1 cellular context compared by ENCODE assay signal in genomic region chr4:24473309-24473721, GRCh38.
TF ChIP-seq lines count a peak whose summit lies in the region.

No MANE protein-coding gene starts in this region.

TF ChIP-seq in HepG2, 621 proteins besides CTCF, POLR2A, EP300 and RAD21 (continued from another document):
- no peak for TF ChIP-seq ZNF678 (CRISPR knock-in tag; IDR thresholded peaks at IDR 0.05)
- no peak for TF ChIP-seq ZNF331 (CRISPR knock-in tag; IDR thresholded peaks at IDR 0.05)
TF ChIP-seq in HepG2: peak in this region for 0.
